ENCODE assay signal across 32 cellular contexts in genomic region chr11:63517156-63517555, GRCh38. TPM values are rescaled to one million over a fixed set of nuclear protein-coding genes. Genes with fewer than 3 reads are reported as not detected.
"Had no signal": no experiment of that assay in that cellular context is flagged by ENCODE, and none has a peak within 500 bp of the region (broad histone marks: within the 10 kb centered on the region; RNA-seq: fewer than 3 reads in every experiment).

No MANE protein-coding gene starts in this region.

- DNase-seq: dorsolateral prefrontal cortex; effector CD4-positive, alpha-beta T cell; foreskin fibroblast; gastrocnemius medialis; glutamatergic neuron; heart right ventricle; hippocampal formation; left ventricle myocardium superior; lower lobe of right lung; natural killer cell; occipital lobe; ovary; posterior cingulate gyrus; psoas muscle; sigmoid colon; stimulated activated CD4-positive, alpha-beta T cell treated with anti-CD3 and anti-CD28 coated beads, Interleukin-2, amount 100 ng/mL, for 24 hours; stimulated activated CD4-positive, alpha-beta T cell treated with anti-CD3 and anti-CD28 coated beads, Interleukin-4, amount 100 ng/mL, for 24 hours; stimulated activated naive CD4-positive, alpha-beta T cell treated with Interleukin-2 at 50 U/mL for 16 hours; stomach; thyroid gland; trophoblast cell had no signal

- H3K36me3 ChIP-seq: gastrocnemius medialis, heart right ventricle, lower lobe of right lung, ovary, sigmoid colon, stomach, thyroid gland, vagina had no signal

- H3K4me1 ChIP-seq: heart right ventricle, lower lobe of right lung, sigmoid colon, stomach, vagina had no signal

- H3K27ac Mint-ChIP-seq: stimulated activated effector memory CD8-positive, alpha-beta T cell treated with anti-CD3 and anti-CD28 coated beads, Interleukin-12 subunit alpha, Interleukin-12 subunit beta, amount 100 ng/mL, for 72 hours had no signal

- H3K9me3 Mint-ChIP-seq: natural killer cell; stimulated activated effector memory CD8-positive, alpha-beta T cell treated with anti-CD3 and anti-CD28 coated beads, Interleukin-12 subunit alpha, Interleukin-12 subunit beta, amount 100 ng/mL, for 72 hours had no signal

- H3K27ac ChIP-seq: gastrocnemius medialis, heart right ventricle, lower lobe of right lung, ovary, psoas muscle, sigmoid colon, stomach, thyroid gland, vagina had no signal

- H3K9me3 ChIP-seq: gastrocnemius medialis, heart right ventricle, lower lobe of right lung, ovary, psoas muscle, sigmoid colon, stomach, thyroid gland, vagina had no signal

- H3K27me3 ChIP-seq: dorsolateral prefrontal cortex, gastrocnemius medialis, heart right ventricle, ovary, sigmoid colon, stomach, thyroid gland, vagina had no signal

- ATAC-seq: esophagus mucosa; gastrocnemius medialis; heart right ventricle; left ventricle myocardium superior; lower lobe of right lung; natural killer cell; psoas muscle; right cardiac atrium; stimulated activated effector memory CD8-positive, alpha-beta T cell treated with anti-CD3 and anti-CD28 coated beads, Interleukin-12 subunit alpha, Interleukin-12 subunit beta, amount 100 ng/mL, for 72 hours had no signal

- H3K4me3 Mint-ChIP-seq: natural killer cell; stimulated activated effector memory CD8-positive, alpha-beta T cell treated with anti-CD3 and anti-CD28 coated beads, Interleukin-12 subunit alpha, Interleukin-12 subunit beta, amount 100 ng/mL, for 72 hours had no signal

- H3K4me3 ChIP-seq: dorsolateral prefrontal cortex, gastrocnemius medialis, heart right ventricle, lower lobe of right lung, ovary, psoas muscle, sigmoid colon, stomach, thyroid gland, vagina had no signal

- H3K36me3 Mint-ChIP-seq: natural killer cell; stimulated activated effector memory CD8-positive, alpha-beta T cell treated with anti-CD3 and anti-CD28 coated beads, Interleukin-12 subunit alpha, Interleukin-12 subunit beta, amount 100 ng/mL, for 72 hours had no signal

RNA-seq across cellular contexts. Expression of gene LGALS12, which starts 11.3 kb away (rescaled TPM):
- total RNA-seq: esophagus mucosa, occipital lobe, renal cortical epithelial cell, temporal lobe, ureter had no signal
- polyA plus RNA-seq: keratinocyte, neural cell had no signal

RNA-seq across cellular contexts. Expression of gene PLAAT4, which starts 19.5 kb away (rescaled TPM):
- polyA plus RNA-seq: neural cell had no signal

RNA-seq across cellular contexts. Expression of gene PLAAT5, which starts 26.2 kb away (rescaled TPM):
- polyA plus RNA-seq: keratinocyte had no signal

RNA-seq across cellular contexts. Expression of gene PLAAT2, which starts 46.0 kb away (rescaled TPM):
- total RNA-seq: gastrocnemius medialis, left ventricle myocardium superior, occipital lobe, psoas muscle, renal cortical epithelial cell, skeletal muscle tissue, subcutaneous adipose tissue, vagina had no signal
- polyA plus RNA-seq: heart right ventricle, neural cell had no signal
